In genomic region chr2:10949835-10950234, GRCh38 we compare ENCODE assay signal across 10 cellular contexts. TPM values are rescaled to one million over a fixed set of nuclear protein-coding genes. Genes with fewer than 3 reads are reported as not detected.
"Had no signal": no experiment of that assay in that cellular context is flagged by ENCODE, and none has a peak within 500 bp of the region (broad histone marks: within the 10 kb centered on the region; RNA-seq: fewer than 3 reads in every experiment).

No MANE protein-coding gene starts in this region.

- DNase-seq: GM23248, GOT3, H9, HCEC 1CT, HFFc6, IMR-90, KG1 had no signal

- H3K9ac ChIP-seq: GM23248 had no signal

- ATAC-seq: K562 had no signal

- H2AFZ ChIP-seq: GM23248 had no signal

- FAIRE-seq: H54, HTR-8/SVneo, K562 had no signal

- H3K4me3 ChIP-seq: GM23248, K562 had no signal

- H3K27ac ChIP-seq: GM23248 had no signal

RNA-seq across cellular contexts. Expression of gene KCNF1, which starts 38.1 kb away (rescaled TPM):
- total RNA-seq: K562 had no signal
- polyA plus RNA-seq: K562 had no signal
